In genomic region chr3:120450261-120450913, GRCh38 we compare ENCODE assay signal across 8 cellular contexts. TPM values are rescaled to one million over a fixed set of nuclear protein-coding genes. Genes with fewer than 3 reads are reported as not detected.
DNase-seq lines count a peak whose midpoint lies in the region; ATAC-seq, FAIRE-seq and TF ChIP-seq lines count a peak whose summit lies in the region.

No MANE protein-coding gene starts in this region.

- peaks cover 24% of the 10 kb centered on the region for H3K36me3 ChIP-seq in HUES48 (ENCODE audit: control insufficient read depth, insufficient read depth, low read length)
- no peaks in the 10 kb centered on the region for H3K36me3 ChIP-seq in pancreas

- intact Hi-C loops in pancreas (cut with DNase I), result no loop called here

- no peak for TF ChIP-seq CTCF in pancreas (IDR thresholded peaks at IDR 0.05)

- H3K27me3 ChIP-seq in HUES48 (ENCODE audit: control insufficient read depth, insufficient read depth, low read length), result peaks cover 3% of the 10 kb centered on the region; the same call in 1 of the 2 replicates
- H3K27me3 ChIP-seq in pancreas, result peaks cover 0 to 5% (median 0%) of the 10 kb centered on the region in 4 donors

- peaks cover 45% of the 10 kb centered on the region for H3K27me3 Mint-ChIP-seq in activated T-cell treated with anti-CD3 and anti-CD28 coated beads, Interleukin-2, amount 50 U/mL, for 4 hours (ENCODE audit: low read depth)

- H3K4me1 ChIP-seq in HUES48 (ENCODE audit: control insufficient read depth, insufficient read depth, low read length), result peaks cover 30% of the 10 kb centered on the region
- H3K4me1 ChIP-seq in pancreas, result peaks cover 0 to 16% (median 5%) of the 10 kb centered on the region in 3 donors

- ATAC-seq in activated T-cell treated with anti-CD3 and anti-CD28 coated beads, Interleukin-2, amount 50 U/mL, for 4 hours, result peak; percentile 49 to 69
- ATAC-seq in pancreas (peak; percentile 59 to 71 (median 66)), HG02938 (IDR thresholded peaks at IDR 0.05; ENCODE audit: unreplicated experiment) (no peak), GM19467 (IDR thresholded peaks at IDR 0.05; ENCODE audit: unreplicated experiment) (no peak)

- peak overlapping the region; percentile 77 for H3K4me3 Mint-ChIP-seq in activated T-cell treated with anti-CD3 and anti-CD28 coated beads, Interleukin-2, amount 50 U/mL, for 4 hours

- no peaks in the 10 kb centered on the region for H3K36me3 Mint-ChIP-seq in activated T-cell treated with anti-CD3 and anti-CD28 coated beads, Interleukin-2, amount 50 U/mL, for 4 hours (ENCODE audit: insufficient read depth)

- peak overlapping the region; percentile 93 for H3K4me3 ChIP-seq in HUES48 (ENCODE audit: low read depth, low read length)
- peak overlapping the region; percentile 60 to 67 (median 63) for H3K4me3 ChIP-seq in pancreas

- H3K9me3 ChIP-seq in HUES48 (ENCODE audit: control insufficient read depth, insufficient read depth, low read length) (no peaks in the 10 kb centered on the region), pancreas (no peaks in the 10 kb centered on the region)

- peak overlapping the region; percentile 91 for H3K9ac ChIP-seq in HUES48 (ENCODE audit: low read depth, low read length)

- FAIRE-seq in pancreas (lab: Jason Lieb, UNC), result no peak

- WGBS in pancreas, 2 donors, result 0 to 1% methylated on average over 46 to 66 of the region's 66 CpGs

- H3K27ac ChIP-seq in HUES48 (ENCODE audit: low read depth, low read length), result peak overlapping the region; percentile 68
- H3K27ac ChIP-seq in pancreas, result peak overlapping the region in 3 of 4 donors; percentile 67 to 81 (median 73)

- DNase-seq in EL (peak; percentile 38), glomerular visceral epithelial cell (ENCODE audit: extremely low spot score) (peak; percentile 35), pancreas (peak; percentile 4 to 74 (median 26)), NCI-H1694 treated with DMSO at 0.1 percent for 48 hours (lab: John Stamatoyannopoulos, UW) (no peak)
- DNase-seq in activated T-cell treated with anti-CD3 and anti-CD28 coated beads, Interleukin-2, amount 50 U/mL, for 4 hours, result no peak

- peaks cover 4% of the 10 kb centered on the region for H3K9me3 Mint-ChIP-seq in activated T-cell treated with anti-CD3 and anti-CD28 coated beads, Interleukin-2, amount 50 U/mL, for 4 hours

- peaks cover 10% of the 10 kb centered on the region for H3K4me1 Mint-ChIP-seq in activated T-cell treated with anti-CD3 and anti-CD28 coated beads, Interleukin-2, amount 50 U/mL, for 4 hours (ENCODE audit: low read depth)

RNA-seq across cellular contexts. Expression of gene FSTL1, which starts 0.4 kb away (rescaled TPM):
- 1 to 10 TPM in 1 of 3 donors, under 1 TPM in 2; 0.58 to 1.2 (median 0.91) TPM for total RNA-seq in activated T-cell treated with anti-CD3 and anti-CD28 coated beads, Interleukin-2, amount 50 U/mL, for 4 hours
- total RNA-seq in pancreas, result 100 to 1,000 TPM in 1 of 6 donors, 10 to 100 TPM in 5; 11.1 to 131 (median 44.3) TPM
- polyA plus RNA-seq in pancreas, result 1 to 10 TPM; 7.3 to 7.9 TPM

Comparison
In these comparisons a context has a peak if more than half of its experiments do, and no peak if none do; other contexts are left out.
1. DNase-seq: peak in EL (single experiment), glomerular visceral epithelial cell (single experiment) and pancreas (6 of 6); none in activated T-cell treated with anti-CD3 and anti-CD28 coated beads, Interleukin-2, amount 50 U/mL, for 4 hours (single experiment) and NCI-H1694 treated with DMSO at 0.1 percent for 48 hours (single experiment).
2. ATAC-seq: peak in activated T-cell treated with anti-CD3 and anti-CD28 coated beads, Interleukin-2, amount 50 U/mL, for 4 hours (2 of 2) and pancreas (4 of 4); none in HG02938 (single experiment) and GM19467 (single experiment).
3. RNA of gene FSTL1, which starts 0.4 kb away (total RNA-seq): 11.1 to 131 TPM in pancreas; 0.58 to 1.2 TPM in activated T-cell treated with anti-CD3 and anti-CD28 coated beads, Interleukin-2, amount 50 U/mL, for 4 hours; every median in the first group is over 4 times any median in the second.